8 cellular contexts compared by ENCODE assay signal in the genomic region with DNA sequence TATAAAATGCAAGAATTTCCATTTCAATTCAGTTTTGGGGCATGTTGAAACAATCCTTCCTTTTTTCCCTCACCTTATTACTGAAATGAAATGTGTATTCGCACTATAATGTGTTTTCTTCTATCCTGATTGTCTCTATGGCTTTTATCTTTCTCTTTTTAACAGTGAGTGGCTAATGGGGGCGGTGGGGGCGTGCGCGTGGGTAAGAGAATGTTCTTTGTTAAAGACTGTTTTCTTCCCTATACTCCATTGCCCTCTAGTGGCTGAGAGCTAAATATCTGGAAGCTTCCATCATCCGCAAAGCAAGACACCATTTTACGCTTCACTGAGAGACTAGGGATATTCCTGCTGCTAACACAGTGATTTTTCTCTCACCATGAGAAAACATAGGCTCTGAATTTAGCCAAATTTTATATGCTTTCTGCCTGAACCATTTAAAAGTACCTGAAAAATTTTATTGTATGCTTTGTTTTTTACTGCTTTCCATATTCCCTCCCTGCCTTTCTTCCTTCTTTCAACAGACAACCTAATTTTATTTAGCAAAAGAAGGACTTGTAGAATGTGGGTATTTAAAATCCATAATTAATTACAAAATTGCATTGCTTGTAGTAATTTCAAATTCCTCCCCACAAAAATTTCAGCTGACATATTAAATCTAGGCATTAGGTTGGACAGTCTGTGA.
DNase-seq lines count a peak whose midpoint lies in the region; ATAC-seq and TF ChIP-seq lines count a peak whose summit lies in the region.

No MANE protein-coding gene starts in this region.

- H3K9me3 Mint-ChIP-seq in CD8-positive, alpha-beta T cell, result no peaks in the 10 kb centered on the region
- no peaks in the 10 kb centered on the region for H3K9me3 Mint-ChIP-seq in activated CD8-positive, alpha-beta T cell treated with anti-CD3 and anti-CD28 coated beads for 36 hours

- no peak overlapping the region for H3K27ac ChIP-seq in CD8-positive, alpha-beta T cell (ENCODE audit: low read depth, low read length)
- peak overlapping the region; percentile 40 for H3K27ac ChIP-seq in neural cell (ENCODE audit: low read length)

- no peaks in the 10 kb centered on the region for H3K79me2 ChIP-seq in neural cell (replicated peaks; ENCODE audit: insufficient read depth, low read length)

- peaks cover 8% of the 10 kb centered on the region for H3K27me3 Mint-ChIP-seq in CD8-positive, alpha-beta T cell (ENCODE audit: low read depth)
- H3K27me3 Mint-ChIP-seq in activated CD8-positive, alpha-beta T cell treated with anti-CD3 and anti-CD28 coated beads for 36 hours, result peaks cover 5% of the 10 kb centered on the region

- peaks cover 3% of the 10 kb centered on the region for H3K4me1 Mint-ChIP-seq in CD8-positive, alpha-beta T cell (ENCODE audit: low read depth)
- peaks cover 2% of the 10 kb centered on the region for H3K4me1 Mint-ChIP-seq in activated CD8-positive, alpha-beta T cell treated with anti-CD3 and anti-CD28 coated beads for 36 hours (ENCODE audit: low read depth)

- peak; percentile 52 for TF ChIP-seq CTCF in CD8-positive, alpha-beta T cell (IDR thresholded peaks at IDR 0.05)
- peak; percentile 84 for TF ChIP-seq CTCF in activated CD8-positive, alpha-beta T cell treated with anti-CD3 and anti-CD28 coated beads for 36 hours (IDR thresholded peaks at IDR 0.05)
- peak; percentile 95 for TF ChIP-seq CTCF in neural cell (IDR thresholded peaks at IDR 0.05; ENCODE audit: poor library complexity, severe bottlenecking)

- no peaks in the 10 kb centered on the region for H3K4me1 ChIP-seq in CD8-positive, alpha-beta T cell (ENCODE audit: insufficient read depth, low read length)

- H3K9ac ChIP-seq in neural cell (ENCODE audit: low read length), result peak overlapping the region; percentile 38

- intact Hi-C loops in CD8-positive, alpha-beta T cell (cut with DNase I, micrococcal nuclease), result no loop called here
- intact Hi-C loops in activated CD8-positive, alpha-beta T cell treated with anti-CD3 and anti-CD28 coated beads for 36 hours (cut with micrococcal nuclease), result no loop called here

- ATAC-seq in CD8-positive, alpha-beta T cell, result peak; percentile 54
- peak; percentile 93 for ATAC-seq in GM19035 (IDR thresholded peaks at IDR 0.05; ENCODE audit: unreplicated experiment)
- peak; percentile 88 for ATAC-seq in HG03280 (IDR thresholded peaks at IDR 0.05; ENCODE audit: unreplicated experiment)
- ATAC-seq in activated CD8-positive, alpha-beta T cell treated with anti-CD3 and anti-CD28 coated beads for 36 hours, result peak; percentile 67
- no peak for ATAC-seq in HG02588 (IDR thresholded peaks at IDR 0.05; ENCODE audit: unreplicated experiment)

- H3K36me3 Mint-ChIP-seq in CD8-positive, alpha-beta T cell, result no peaks in the 10 kb centered on the region
- no peaks in the 10 kb centered on the region for H3K36me3 Mint-ChIP-seq in activated CD8-positive, alpha-beta T cell treated with anti-CD3 and anti-CD28 coated beads for 36 hours (ENCODE audit: low read depth)

- CTCF ChIA-PET in CD8-positive, alpha-beta T cell (lab: Charles Lee), result interaction anchor here (0.7 to 1.6 kb wide), 2 partner anchors 27 to 575 kb away, joined by 3 to 4 read pairs; no protein-coding TSS in a partner anchor
- CTCF ChIA-PET in activated CD8-positive, alpha-beta T cell treated with anti-CD3 and anti-CD28 coated beads for 36 hours (lab: Charles Lee), result interaction anchor here (0.5 to 1.6 kb wide), 6 partner anchors 15 to 760 kb away, joined by 3 to 4 read pairs (median 4); no protein-coding TSS in a partner anchor

- H3K27ac Mint-ChIP-seq in CD8-positive, alpha-beta T cell, result no peak overlapping the region
- no peak overlapping the region for H3K27ac Mint-ChIP-seq in activated CD8-positive, alpha-beta T cell treated with anti-CD3 and anti-CD28 coated beads for 36 hours

- no peaks in the 10 kb centered on the region for H3K27me3 ChIP-seq in CD8-positive, alpha-beta T cell (ENCODE audit: insufficient read depth, low read length)
- H3K27me3 ChIP-seq in neural cell (ENCODE audit: insufficient read depth, low read depth, low read length), result no peaks in the 10 kb centered on the region

- no peaks in the 10 kb centered on the region for H3K36me3 ChIP-seq in CD8-positive, alpha-beta T cell (ENCODE audit: insufficient read depth, low read length)
- H3K36me3 ChIP-seq in neural cell (ENCODE audit: insufficient read depth, low read length), result no peaks in the 10 kb centered on the region

- peak in 2 of 7 experiments; percentile 7 to 18 for DNase-seq in CD8-positive, alpha-beta T cell
- DNase-seq in NCI-H345 (lab: John Stamatoyannopoulos, UW) (peak; percentile 72), fibroblast of peridontal ligament (ENCODE audit: extremely low read depth) (peak; percentile 81)
- DNase-seq in activated CD8-positive, alpha-beta T cell treated with anti-CD3 and anti-CD28 coated beads for 36 hours, result peak; percentile 32

- no peaks in the 10 kb centered on the region for H4K20me1 ChIP-seq in neural cell (ENCODE audit: insufficient read depth)

- peak; percentile 98 for TF ChIP-seq RAD21 in neural cell (conservative IDR thresholded peaks at IDR 0.05)

- H3K4me3 Mint-ChIP-seq in CD8-positive, alpha-beta T cell, result no peak overlapping the region
- H3K4me3 Mint-ChIP-seq in activated CD8-positive, alpha-beta T cell treated with anti-CD3 and anti-CD28 coated beads for 36 hours, result no peak overlapping the region

- no peaks in the 10 kb centered on the region for H3K9me3 ChIP-seq in CD8-positive, alpha-beta T cell (ENCODE audit: low read length)
- H3K9me3 ChIP-seq in neural cell (ENCODE audit: low read length), result no peaks in the 10 kb centered on the region

- peak overlapping the region; percentile 52 for H2AFZ ChIP-seq in neural cell (ENCODE audit: low read depth, low read length)

- no peak overlapping the region for H3K4me3 ChIP-seq in CD8-positive, alpha-beta T cell (ENCODE audit: low read depth, low read length)
- no peak overlapping the region for H3K4me3 ChIP-seq in neural cell (ENCODE audit: low read length)

- no peaks in the 10 kb centered on the region for H3F3A ChIP-seq in neural cell (ENCODE audit: insufficient read depth, low read length, poor library complexity, severe bottlenecking)

- no peaks in the 10 kb centered on the region for H3K9me2 ChIP-seq in neural cell (ENCODE audit: insufficient read depth, low read length)

- H3K4me2 ChIP-seq in neural cell (ENCODE audit: low read length), result peak overlapping the region; percentile 26

- POLR2A ChIA-PET in CD8-positive, alpha-beta T cell (lab: Charles Lee), result no interaction called here
- POLR2A ChIA-PET in activated CD8-positive, alpha-beta T cell treated with anti-CD3 and anti-CD28 coated beads for 36 hours (lab: Charles Lee), result no interaction called here

- peak; percentile 40 for TF ChIP-seq EP300 in neural cell (conservative IDR thresholded peaks at IDR 0.05; ENCODE audit: poor library complexity, severe bottlenecking)

TF ChIP-seq in neural cell, 6 proteins besides CTCF, POLR2A, EP300 and RAD21:
- peak; percentile 95 for TF ChIP-seq SMC3 (conservative IDR thresholded peaks at IDR 0.05; ENCODE audit: poor library complexity)
- TF ChIP-seq POLR2AphosphoS5 (IDR thresholded peaks at IDR 0.05), result no peak
TF ChIP-seq in neural cell: peak in this region for 1.
